ENCODE assay signal across 8 cellular contexts in genomic region chr2:196170681-196171247, GRCh38. TPM values are rescaled to one million over a fixed set of nuclear protein-coding genes. Genes with fewer than 3 reads are reported as not detected.
DNase-seq lines count a peak whose midpoint lies in the region; ATAC-seq and TF ChIP-seq lines count a peak whose summit lies in the region.

No MANE protein-coding gene starts in this region.

- peak; percentile 61 for DNase-seq in A673 (ENCODE audit: low spot score)
- peak; percentile 75 for DNase-seq in RKO (ENCODE audit: low spot score)
- peak; percentile 21 for DNase-seq in brain microvascular endothelial cell
- DNase-seq in iris pigment epithelial cell (ENCODE audit: low read depth), result peak; percentile 59
- DNase-seq in cortex of kidney (lab: John Stamatoyannopoulos, UW), result no peak

- peaks cover 45% of the 10 kb centered on the region for H3K4me1 Mint-ChIP-seq in stimulated activated memory B cell treated with anti-CD40 and anti-IgM and Interleukin-4, amounts not matched to agents 10 μg/mL and 1 μg/mL and 100 μg/mL, for 72 hours

- CTCF ChIA-PET in A673 (lab: Charles Lee), result interaction anchor here (0.6 kb wide), 1 partner anchor 285 kb away, joined by 4 read pairs; no protein-coding TSS in a partner anchor

- H3K9me3 ChIP-seq in A673 (ENCODE audit: low read depth, low read length, poor library complexity, severe bottlenecking), result no peaks in the 10 kb centered on the region

- peak overlapping the region; percentile 85 for H3K27ac ChIP-seq in A673 (ENCODE audit: low read depth, low read length, poor library complexity, severe bottlenecking)
- H3K27ac ChIP-seq in brain microvascular endothelial cell, result peak overlapping the region; percentile 83

- no peaks in the 10 kb centered on the region for H3K9me3 Mint-ChIP-seq in stimulated activated memory B cell treated with anti-CD40 and anti-IgM and Interleukin-4, amounts not matched to agents 10 μg/mL and 1 μg/mL and 100 μg/mL, for 72 hours

- H3K27me3 ChIP-seq in A673 (replicated peaks; ENCODE audit: insufficient read depth, low read depth, low read length, poor library complexity), result no peaks in the 10 kb centered on the region
- no peaks in the 10 kb centered on the region for H3K27me3 ChIP-seq in brain microvascular endothelial cell (replicated peaks)

- peaks cover 35% of the 10 kb centered on the region for H3K4me1 ChIP-seq in A673 (ENCODE audit: insufficient read depth, low read length, poor library complexity, severe bottlenecking)

- peak overlapping the region; percentile 99 for H3K4me3 ChIP-seq in A673 (ENCODE audit: low read depth, low read length, poor library complexity, severe bottlenecking)
- H3K4me3 ChIP-seq in GM12875 (ENCODE audit: low read depth, low read length), result peak overlapping the region; percentile 92
- H3K4me3 ChIP-seq in brain microvascular endothelial cell (ENCODE audit: low read depth, low read length), result peak overlapping the region; percentile 91

- H3K36me3 ChIP-seq in A673 (ENCODE audit: insufficient read depth, low read length, poor library complexity, severe bottlenecking) (no peaks in the 10 kb centered on the region), brain microvascular endothelial cell (replicated peaks) (peaks cover 3% of the 10 kb centered on the region)

- in situ Hi-C loops in brain microvascular endothelial cell (cut with HindIII; ENCODE audit: low pct_ligation_motif_present, low sequenced_read_pairs), result no loop called here

- peak overlapping the region; percentile 97 for H3K4me3 Mint-ChIP-seq in stimulated activated memory B cell treated with anti-CD40 and anti-IgM and Interleukin-4, amounts not matched to agents 10 μg/mL and 1 μg/mL and 100 μg/mL, for 72 hours

- TF ChIP-seq CTCF in A673 (conservative IDR thresholded peaks at IDR 0.05; ENCODE audit: low read depth, low read length) (no peak), GM12875 (IDR thresholded peaks at IDR 0.05; ENCODE audit: borderline replicate concordance, insufficient read depth, low read depth, low read length) (no peak), brain microvascular endothelial cell (IDR thresholded peaks at IDR 0.05; ENCODE audit: low read depth, low read length, missing control alignments) (no peak)

- peak; percentile 9 for ATAC-seq in HG02970 (IDR thresholded peaks at IDR 0.05; ENCODE audit: low FRiP score, unreplicated experiment)
- peak; percentile 38 for ATAC-seq in stimulated activated memory B cell treated with anti-CD40 and anti-IgM and Interleukin-4, amounts not matched to agents 10 μg/mL and 1 μg/mL and 100 μg/mL, for 72 hours

- peaks cover 47% of the 10 kb centered on the region for H3K36me3 Mint-ChIP-seq in stimulated activated memory B cell treated with anti-CD40 and anti-IgM and Interleukin-4, amounts not matched to agents 10 μg/mL and 1 μg/mL and 100 μg/mL, for 72 hours

- H3K27me3 Mint-ChIP-seq in stimulated activated memory B cell treated with anti-CD40 and anti-IgM and Interleukin-4, amounts not matched to agents 10 μg/mL and 1 μg/mL and 100 μg/mL, for 72 hours, result no peaks in the 10 kb centered on the region

- POLR2A ChIA-PET in A673 (lab: Charles Lee; ENCODE audit: low non-redundant PET), result interaction anchor here (0.6 kb wide), 1 partner anchor 543 kb away, joined by 3 read pairs; no protein-coding TSS in a partner anchor

- intact Hi-C loops in A673 (cut with micrococcal nuclease; ENCODE audit: unreplicated experiment), result loop anchor here (2.0 to 5.0 kb wide), 2 partner anchors 93 to 104 kb away; no protein-coding TSS in a partner anchor

- BruUV-seq in A673 (replicated peaks; lab: Mats Ljungman, UMichigan), result no TSS peak

- peak overlapping the region; percentile 96 for H3K27ac Mint-ChIP-seq in stimulated activated memory B cell treated with anti-CD40 and anti-IgM and Interleukin-4, amounts not matched to agents 10 μg/mL and 1 μg/mL and 100 μg/mL, for 72 hours

RNA-seq across cellular contexts. Expression of gene STK17B, which starts 0.6 kb away (rescaled TPM):
- 18.4 and 18.5 TPM in 2 replicates for total RNA-seq in A673 (2021)
